ENCODE assay signal across 20 cellular contexts in genomic region chr5:35762368-35762767, GRCh38.
"Had no signal": no experiment of that assay in that cellular context is flagged by ENCODE, and none has a peak within 500 bp of the region (broad histone marks: within the 10 kb centered on the region; RNA-seq: fewer than 3 reads in every experiment).

No MANE protein-coding gene starts in this region.

- H3K4me1 Mint-ChIP-seq: activated B cell treated with CpG ODN at 0.5 μM for 24 hours, memory B cell had no signal

- H3K36me3 Mint-ChIP-seq: memory B cell had no signal

- H3K9me3 Mint-ChIP-seq: activated B cell treated with CpG ODN at 0.5 μM for 24 hours, memory B cell had no signal

- ATAC-seq: naive thymus-derived CD4-positive, alpha-beta T cell; psoas muscle; right cardiac atrium; stimulated activated naive CD8-positive, alpha-beta T cell treated with anti-CD3 and anti-CD28 coated beads, Interleukin-15, amount 100 ng/mL, for 72 hours had no signal

- H3K4me1 ChIP-seq: esophagus muscularis mucosa, psoas muscle, suprapubic skin, transverse colon had no signal

- H3K4me3 Mint-ChIP-seq: activated B cell treated with CpG ODN at 0.5 μM for 24 hours; memory B cell; stimulated activated naive CD8-positive, alpha-beta T cell treated with anti-CD3 and anti-CD28 coated beads, Interleukin-15, amount 100 ng/mL, for 72 hours had no signal

- H3K4me3 ChIP-seq: esophagus muscularis mucosa, hepatocyte, mucosa of descending colon, ovary, psoas muscle, skin epidermis, suprapubic skin, transverse colon had no signal

- H3K27me3 Mint-ChIP-seq: activated B cell treated with CpG ODN at 0.5 μM for 24 hours; memory B cell; stimulated activated naive CD8-positive, alpha-beta T cell treated with anti-CD3 and anti-CD28 coated beads, Interleukin-15, amount 100 ng/mL, for 72 hours had no signal

- H3K36me3 ChIP-seq: esophagus muscularis mucosa, ovary, suprapubic skin, transverse colon had no signal

- H3K27ac ChIP-seq: esophagus muscularis mucosa, hepatocyte, ovary, psoas muscle, skin epidermis, suprapubic skin, transverse colon had no signal

- H3K27me3 ChIP-seq: esophagus muscularis mucosa, ovary, suprapubic skin, transverse colon had no signal

- H3K9me3 ChIP-seq: esophagus muscularis mucosa, mucosa of descending colon, ovary, psoas muscle, suprapubic skin, transverse colon had no signal

- DNase-seq: activated B cell treated with CpG ODN at 0.5 μM for 24 hours; activated CD4-positive, alpha-beta T cell treated with anti-CD3 and anti-CD28 coated beads, Interleukin-2, amount 50 U/mL, for 1 hour; activated effector memory CD4-positive, alpha-beta T cell treated with Interleukin-2 at 50 U/mL for 16 hours; activated naive CD4-positive, alpha-beta T cell treated with anti-CD3 and anti-CD28 coated beads, Interleukin-2, amount 50 U/mL, for 16 hours; amniotic stem cell; effector CD4-positive, alpha-beta T cell; mucosa of descending colon; ovary; psoas muscle; right cardiac atrium; stimulated activated naive CD8-positive, alpha-beta T cell treated with anti-CD3 and anti-CD28 coated beads, Interleukin-15, amount 100 ng/mL, for 72 hours; SW 1271; T-helper 2 cell; transverse colon had no signal
